In the genomic region with DNA sequence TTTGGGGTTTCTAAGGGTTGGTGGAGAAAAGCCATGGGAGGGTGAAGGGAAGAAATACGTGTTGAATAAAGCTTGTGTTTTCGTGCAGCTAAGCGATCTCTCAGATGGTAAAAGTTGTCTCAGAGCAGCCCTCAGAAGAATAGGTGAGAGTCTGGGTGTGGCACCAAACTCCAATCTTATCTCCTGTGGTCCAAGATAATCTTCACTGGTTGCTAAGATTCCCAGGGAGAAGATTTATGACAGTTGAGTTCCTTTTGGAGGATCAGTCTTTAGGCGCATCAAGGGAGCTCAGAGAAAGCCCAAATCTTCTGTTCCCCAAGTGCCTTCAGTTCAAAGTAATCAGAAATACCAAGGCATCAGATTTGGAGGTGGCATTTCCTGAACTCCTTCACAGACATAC, we compare ENCODE assay signal across 29 cellular contexts.
"Had no signal": no experiment of that assay in that cellular context is flagged by ENCODE, and none has a peak within 500 bp of the region (broad histone marks: within the 10 kb centered on the region; RNA-seq: fewer than 3 reads in every experiment).

No MANE protein-coding gene starts in this region.

- H3K4me3 ChIP-seq: body of pancreas, cardiac muscle cell, coronary artery, heart right ventricle, left lung, lower lobe of right lung, ovary, psoas muscle, sigmoid colon, uterus had no signal

- H3K4me3 Mint-ChIP-seq: activated CD4-positive, alpha-beta T cell treated with anti-CD3 and anti-CD28 coated beads for 36 hours; activated CD8-positive, alpha-beta memory T cell treated with anti-CD3 and anti-CD28 coated beads, Interleukin-2, amount 10 ng/mL, durations not matched to agents 7 days and 5 days; activated CD8-positive, alpha-beta T cell treated with anti-CD3 and anti-CD28 coated beads, Interleukin-2, amount 10 ng/mL, durations not matched to agents 7 days and 5 days; activated T-cell treated with anti-CD3 and anti-CD28 coated beads, Interleukin-2, amount 50 U/mL, for 72 hours; effector memory CD8-positive, alpha-beta T cell; nephron; stimulated activated memory B cell treated with anti-CD40 and anti-IgM and Interleukin-4, amounts not matched to agents 10 μg/mL and 1 μg/mL and 100 μg/mL, for 72 hours; stimulated activated naive CD8-positive, alpha-beta T cell treated with anti-CD3 and anti-CD28 coated beads, Interleukin-15, amount 100 ng/mL, for 72 hours had no signal

- H3K27me3 ChIP-seq: body of pancreas, cardiac muscle cell, ovary, uterus had no signal

- H3K36me3 Mint-ChIP-seq: activated CD8-positive, alpha-beta memory T cell treated with anti-CD3 and anti-CD28 coated beads, Interleukin-2, amount 10 ng/mL, durations not matched to agents 7 days and 5 days; activated naive CD4-positive, alpha-beta T cell treated with anti-CD3 and anti-CD28 coated beads, Interleukin-2, amount 50 U/mL, for 72 hours; stimulated activated memory B cell treated with anti-CD40 and anti-IgM and Interleukin-4, amounts not matched to agents 10 μg/mL and 1 μg/mL and 100 μg/mL, for 72 hours; type B pancreatic cell had no signal

- H3K36me3 ChIP-seq: cardiac muscle cell, heart right ventricle, left lung, lower lobe of right lung, ovary, sigmoid colon, uterus had no signal

- DNase-seq: activated CD4-positive, alpha-beta T cell treated with anti-CD3 and anti-CD28 coated beads for 36 hours; activated CD4-positive, CD25-positive, alpha-beta regulatory T cell; activated CD8-positive, alpha-beta memory T cell treated with anti-CD3 and anti-CD28 coated beads, Interleukin-2, amount 10 ng/mL, durations not matched to agents 7 days and 5 days; activated CD8-positive, alpha-beta T cell treated with anti-CD3 and anti-CD28 coated beads, Interleukin-2, amount 10 ng/mL, durations not matched to agents 7 days and 5 days; activated naive CD4-positive, alpha-beta T cell; activated T-cell treated with anti-CD3 and anti-CD28 coated beads for 4 hours; activated T-cell treated with anti-CD3 and anti-CD28 coated beads, Interleukin-2, amount 50 U/mL, for 72 hours; body of pancreas; cerebellar nuclear complex; effector memory CD8-positive, alpha-beta T cell; psoas muscle; sigmoid colon; small intestine; stimulated activated CD4-positive, alpha-beta T cell treated with anti-CD3 and anti-CD28 coated beads, Interleukin-1b, Interleukin-23, amount 100 ng/mL, for 48 hours; stimulated activated CD4-positive, alpha-beta T cell treated with anti-CD3 and anti-CD28 coated beads, Interleukin-4, amount 100 ng/mL, for 4 hours; stimulated activated CD8-positive, alpha-beta memory T cell treated with anti-CD3 and anti-CD28 coated beads, Interleukin-4, amount 100 ng/mL, for 48 hours; stimulated activated naive CD8-positive, alpha-beta T cell treated with anti-CD3 and anti-CD28 coated beads, Interleukin-15, amount 100 ng/mL, for 72 hours; substantia nigra; uterus had no signal

- H3K9me3 Mint-ChIP-seq: activated naive CD4-positive, alpha-beta T cell treated with anti-CD3 and anti-CD28 coated beads, Interleukin-2, amount 50 U/mL, for 72 hours; activated T-cell treated with anti-CD3 and anti-CD28 coated beads, Interleukin-2, amount 50 U/mL, for 72 hours; effector memory CD8-positive, alpha-beta T cell; nephron; stimulated activated memory B cell treated with anti-CD40 and anti-IgM and Interleukin-4, amounts not matched to agents 10 μg/mL and 1 μg/mL and 100 μg/mL, for 72 hours; stimulated activated naive CD8-positive, alpha-beta T cell treated with anti-CD3 and anti-CD28 coated beads, Interleukin-15, amount 100 ng/mL, for 72 hours; type B pancreatic cell had no signal

- H3K9me3 ChIP-seq: body of pancreas, heart right ventricle, left lung, lower lobe of right lung, ovary, psoas muscle, sigmoid colon, uterus had no signal

- H3K27ac ChIP-seq: body of pancreas, cardiac muscle cell, coronary artery, heart right ventricle, left lung, lower lobe of right lung, ovary, psoas muscle, sigmoid colon, uterus had no signal

- H3K27ac Mint-ChIP-seq: activated CD4-positive, alpha-beta T cell treated with anti-CD3 and anti-CD28 coated beads for 36 hours; activated CD8-positive, alpha-beta memory T cell treated with anti-CD3 and anti-CD28 coated beads, Interleukin-2, amount 10 ng/mL, durations not matched to agents 7 days and 5 days; activated CD8-positive, alpha-beta T cell treated with anti-CD3 and anti-CD28 coated beads, Interleukin-2, amount 10 ng/mL, durations not matched to agents 7 days and 5 days; activated naive CD4-positive, alpha-beta T cell treated with anti-CD3 and anti-CD28 coated beads, Interleukin-2, amount 50 U/mL, for 72 hours; activated T-cell treated with anti-CD3 and anti-CD28 coated beads, Interleukin-2, amount 50 U/mL, for 72 hours; effector memory CD8-positive, alpha-beta T cell; stimulated activated memory B cell treated with anti-CD40 and anti-IgM and Interleukin-4, amounts not matched to agents 10 μg/mL and 1 μg/mL and 100 μg/mL, for 72 hours; stimulated activated naive CD8-positive, alpha-beta T cell treated with anti-CD3 and anti-CD28 coated beads, Interleukin-15, amount 100 ng/mL, for 72 hours had no signal

- ATAC-seq: activated CD4-positive, alpha-beta T cell treated with anti-CD3 and anti-CD28 coated beads for 36 hours; activated CD8-positive, alpha-beta memory T cell treated with anti-CD3 and anti-CD28 coated beads, Interleukin-2, amount 10 ng/mL, durations not matched to agents 7 days and 5 days; activated CD8-positive, alpha-beta T cell treated with anti-CD3 and anti-CD28 coated beads, Interleukin-2, amount 10 ng/mL, durations not matched to agents 7 days and 5 days; activated naive CD4-positive, alpha-beta T cell treated with anti-CD3 and anti-CD28 coated beads, Interleukin-2, amount 50 U/mL, for 72 hours; activated T-cell treated with anti-CD3 and anti-CD28 coated beads, Interleukin-2, amount 50 U/mL, for 72 hours; body of pancreas; effector memory CD8-positive, alpha-beta T cell; psoas muscle; stimulated activated memory B cell treated with anti-CD40 and anti-IgM and Interleukin-4, amounts not matched to agents 10 μg/mL and 1 μg/mL and 100 μg/mL, for 72 hours; stimulated activated naive CD8-positive, alpha-beta T cell treated with anti-CD3 and anti-CD28 coated beads, Interleukin-15, amount 100 ng/mL, for 72 hours had no signal

- H3K4me1 ChIP-seq: sigmoid colon, uterus had no signal
